In the genomic region with DNA sequence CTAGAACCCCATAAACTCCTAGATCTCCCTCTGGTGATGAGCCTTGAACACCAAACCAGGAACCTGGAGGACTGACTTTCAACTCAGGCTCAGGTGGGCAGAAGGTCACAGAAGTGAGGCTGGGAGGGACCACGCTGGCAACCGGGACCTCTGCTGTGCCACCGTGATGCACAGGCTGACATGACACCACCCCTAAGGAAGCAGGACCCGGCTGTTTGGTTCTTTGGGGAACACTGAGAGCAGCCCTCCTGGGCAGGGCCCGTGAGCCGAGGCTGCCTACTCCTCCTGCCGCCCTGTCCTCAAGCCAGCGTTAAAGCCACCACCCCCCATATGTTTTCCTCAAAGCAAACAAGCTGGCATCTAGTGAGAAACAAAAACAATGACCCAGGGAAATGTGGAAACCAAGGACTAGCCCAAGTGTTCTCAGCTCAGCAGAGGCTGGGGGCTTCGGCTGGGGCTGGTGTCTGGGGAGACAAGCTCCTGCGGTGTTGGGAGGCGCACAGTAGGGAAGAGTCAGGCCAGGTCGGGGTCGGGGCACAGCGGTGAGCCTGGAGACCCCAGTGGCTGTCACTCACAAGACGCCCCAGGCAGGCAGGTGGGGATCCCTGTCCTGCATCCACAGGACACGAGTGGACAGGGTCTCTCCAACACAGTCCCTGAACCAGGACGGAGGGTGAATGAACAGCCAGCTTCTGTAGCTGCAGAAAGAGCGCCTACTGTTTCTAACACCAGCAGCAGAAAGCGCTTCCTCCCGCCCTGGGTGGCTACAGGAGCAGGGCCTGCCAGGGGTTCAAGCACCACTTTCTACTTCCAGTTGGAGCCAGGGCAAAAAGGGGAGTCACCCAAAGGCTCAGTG, we compare ENCODE assay signal across 1 cellular context.
TF ChIP-seq lines count a peak whose summit lies in the region.

No MANE protein-coding gene starts in this region.

TF ChIP-seq in HepG2, 621 proteins besides CTCF, POLR2A, EP300 and RAD21:
- TF ChIP-seq SP2 (CRISPR knock-in tag; IDR thresholded peaks at IDR 0.05) (no peak), ZNF572 (CRISPR knock-in tag; IDR thresholded peaks at IDR 0.05) (no peak), EED (CRISPR knock-in tag; IDR thresholded peaks at IDR 0.05) (no peak), NFE2 (CRISPR knock-in tag; IDR thresholded peaks at IDR 0.05) (no peak), MYC (CRISPR knock-in tag; IDR thresholded peaks at IDR 0.05; ENCODE audit: borderline replicate concordance) (no peak), SP140L (CRISPR knock-in tag; IDR thresholded peaks at IDR 0.05; ENCODE audit: borderline replicate concordance) (no peak), RBM39 (IDR thresholded peaks at IDR 0.05; ENCODE audit: low read depth, low read length, poor library complexity, severe bottlenecking) (no peak), GABPB1 (CRISPR knock-in tag; IDR thresholded peaks at IDR 0.05) (no peak), PRMT3 (CRISPR knock-in tag; IDR thresholded peaks at IDR 0.05; ENCODE audit: borderline replicate concordance, low read depth) (no peak), HNRNPLL (IDR thresholded peaks at IDR 0.05; ENCODE audit: low read depth, low read length, poor library complexity, severe bottlenecking) (no peak), TEAD2 (CRISPR knock-in tag; IDR thresholded peaks at IDR 0.05) (no peak)
- TF ChIP-seq, protein P1, sequence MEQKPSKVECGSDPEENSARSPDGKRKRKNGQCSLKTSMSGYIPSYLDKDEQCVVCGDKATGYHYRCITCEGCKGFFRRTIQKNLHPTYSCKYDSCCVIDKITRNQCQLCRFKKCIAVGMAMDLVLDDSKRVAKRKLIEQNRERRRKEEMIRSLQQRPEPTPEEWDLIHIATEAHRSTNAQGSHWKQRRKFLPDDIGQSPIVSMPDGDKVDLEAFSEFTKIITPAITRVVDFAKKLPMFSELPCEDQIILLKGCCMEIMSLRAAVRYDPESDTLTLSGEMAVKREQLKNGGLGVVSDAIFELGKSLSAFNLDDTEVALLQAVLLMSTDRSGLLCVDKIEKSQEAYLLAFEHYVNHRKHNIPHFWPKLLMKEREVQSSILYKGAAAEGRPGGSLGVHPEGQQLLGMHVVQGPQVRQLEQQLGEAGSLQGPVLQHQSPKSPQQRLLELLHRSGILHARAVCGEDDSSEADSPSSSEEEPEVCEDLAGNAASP (CRISPR knock-in tag; IDR thresholded peaks at IDR 0.05; ENCODE audit: borderline replicate concordance), result no peak
- TF ChIP-seq, protein P2, sequence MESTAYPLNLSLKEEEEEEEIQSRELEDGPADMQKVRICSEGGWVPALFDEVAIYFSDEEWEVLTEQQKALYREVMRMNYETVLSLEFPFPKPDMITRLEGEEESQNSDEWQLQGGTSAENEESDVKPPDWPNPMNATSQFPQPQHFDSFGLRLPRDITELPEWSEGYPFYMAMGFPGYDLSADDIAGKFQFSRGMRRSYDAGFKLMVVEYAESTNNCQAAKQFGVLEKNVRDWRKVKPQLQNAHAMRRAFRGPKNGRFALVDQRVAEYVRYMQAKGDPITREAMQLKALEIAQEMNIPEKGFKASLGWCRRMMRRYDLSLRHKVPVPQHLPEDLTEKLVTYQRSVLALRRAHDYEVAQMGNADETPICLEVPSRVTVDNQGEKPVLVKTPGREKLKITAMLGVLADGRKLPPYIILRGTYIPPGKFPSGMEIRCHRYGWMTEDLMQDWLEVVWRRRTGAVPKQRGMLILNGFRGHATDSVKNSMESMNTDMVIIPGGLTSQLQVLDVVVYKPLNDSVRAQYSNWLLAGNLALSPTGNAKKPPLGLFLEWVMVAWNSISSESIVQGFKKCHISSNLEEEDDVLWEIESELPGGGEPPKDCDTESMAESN (CRISPR knock-in tag; conservative IDR thresholded peaks at IDR 0.05), result no peak
- TF ChIP-seq, protein P3, sequence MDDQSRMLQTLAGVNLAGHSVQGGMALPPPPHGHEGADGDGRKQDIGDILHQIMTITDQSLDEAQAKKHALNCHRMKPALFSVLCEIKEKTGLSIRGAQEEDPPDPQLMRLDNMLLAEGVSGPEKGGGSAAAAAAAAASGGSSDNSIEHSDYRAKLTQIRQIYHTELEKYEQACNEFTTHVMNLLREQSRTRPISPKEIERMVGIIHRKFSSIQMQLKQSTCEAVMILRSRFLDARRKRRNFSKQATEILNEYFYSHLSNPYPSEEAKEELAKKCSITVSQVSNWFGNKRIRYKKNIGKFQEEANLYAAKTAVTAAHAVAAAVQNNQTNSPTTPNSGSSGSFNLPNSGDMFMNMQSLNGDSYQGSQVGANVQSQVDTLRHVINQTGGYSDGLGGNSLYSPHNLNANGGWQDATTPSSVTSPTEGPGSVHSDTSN (CRISPR knock-in tag; IDR thresholded peaks at IDR 0.05; ENCODE audit: borderline replicate concordance), result no peak
